In genomic region chr10:80156216-80156615, GRCh38 we compare ENCODE assay signal across 9 cellular contexts. TPM values are rescaled to one million over a fixed set of nuclear protein-coding genes. Genes with fewer than 3 reads are reported as not detected.
DNase-seq lines count a peak whose midpoint lies in the region; ATAC-seq and TF ChIP-seq lines count a peak whose summit lies in the region.
"Had no signal": no experiment of that assay in that cellular context is flagged by ENCODE, and none has a peak within 500 bp of the region (broad histone marks: within the 10 kb centered on the region; RNA-seq: fewer than 3 reads in every experiment).

No MANE protein-coding gene starts in this region.

- H3K4me3 Mint-ChIP-seq in Caco-2 (ENCODE audit: unreplicated experiment), result no peak overlapping the region
- no peak overlapping the region for H3K4me3 Mint-ChIP-seq in activated CD4-positive, alpha-beta memory T cell treated with anti-CD3 and anti-CD28 coated beads, Interleukin-2, amount 10 ng/mL, durations not matched to agents 7 days and 5 days
- no peak overlapping the region for H3K4me3 Mint-ChIP-seq in stimulated activated effector memory CD8-positive, alpha-beta T cell treated with anti-CD3 and anti-CD28 coated beads, Interleukin-12 subunit alpha, Interleukin-12 subunit beta, amount 100 ng/mL, for 72 hours

- H3K4me1 Mint-ChIP-seq in Caco-2 (ENCODE audit: low read depth, unreplicated experiment), result no peaks in the 10 kb centered on the region
- H3K4me1 Mint-ChIP-seq in activated CD4-positive, alpha-beta memory T cell treated with anti-CD3 and anti-CD28 coated beads, Interleukin-2, amount 10 ng/mL, durations not matched to agents 7 days and 5 days, result peaks cover 3% of the 10 kb centered on the region
- peaks cover 20% of the 10 kb centered on the region for H3K4me1 Mint-ChIP-seq in stimulated activated effector memory CD8-positive, alpha-beta T cell treated with anti-CD3 and anti-CD28 coated beads, Interleukin-12 subunit alpha, Interleukin-12 subunit beta, amount 100 ng/mL, for 72 hours

- peak overlapping the region; percentile 71 for H3K27ac ChIP-seq in foreskin keratinocyte
- H3K27ac ChIP-seq in SJCRH30, result no peak overlapping the region

- H3K36me3 Mint-ChIP-seq in Caco-2 (ENCODE audit: insufficient read depth, unreplicated experiment), result peaks cover 97% of the 10 kb centered on the region
- H3K36me3 Mint-ChIP-seq in activated CD4-positive, alpha-beta memory T cell treated with anti-CD3 and anti-CD28 coated beads, Interleukin-2, amount 10 ng/mL, durations not matched to agents 7 days and 5 days (ENCODE audit: low read depth), result peaks cover 91% of the 10 kb centered on the region
- peaks cover 100% of the 10 kb centered on the region for H3K36me3 Mint-ChIP-seq in stimulated activated effector memory CD8-positive, alpha-beta T cell treated with anti-CD3 and anti-CD28 coated beads, Interleukin-12 subunit alpha, Interleukin-12 subunit beta, amount 100 ng/mL, for 72 hours

- H3K4me1 ChIP-seq in Caco-2 (no peaks in the 10 kb centered on the region), foreskin keratinocyte (peaks cover 31% of the 10 kb centered on the region), SJCRH30 (peaks cover 18% of the 10 kb centered on the region)

- BruUV-seq in Caco-2 (replicated peaks; lab: Mats Ljungman, UMichigan), result no TSS peak

- intact Hi-C loops in Caco-2 (cut with micrococcal nuclease; ENCODE audit: unreplicated experiment), result no loop called here

- no peaks in the 10 kb centered on the region for H3K27me3 Mint-ChIP-seq in Caco-2 (ENCODE audit: insufficient read depth, unreplicated experiment)
- no peaks in the 10 kb centered on the region for H3K27me3 Mint-ChIP-seq in activated CD4-positive, alpha-beta memory T cell treated with anti-CD3 and anti-CD28 coated beads, Interleukin-2, amount 10 ng/mL, durations not matched to agents 7 days and 5 days

- H3K36me3 ChIP-seq in Caco-2 (ENCODE audit: control insufficient read depth, insufficient read depth, low read length) (no peaks in the 10 kb centered on the region), SJCRH30 (peaks cover 4% of the 10 kb centered on the region; the same call in 1 of the 2 replicates)

- no peaks in the 10 kb centered on the region for H3K9me3 Mint-ChIP-seq in Caco-2 (ENCODE audit: unreplicated experiment)
- no peaks in the 10 kb centered on the region for H3K9me3 Mint-ChIP-seq in activated CD4-positive, alpha-beta memory T cell treated with anti-CD3 and anti-CD28 coated beads, Interleukin-2, amount 10 ng/mL, durations not matched to agents 7 days and 5 days
- H3K9me3 Mint-ChIP-seq in stimulated activated effector memory CD8-positive, alpha-beta T cell treated with anti-CD3 and anti-CD28 coated beads, Interleukin-12 subunit alpha, Interleukin-12 subunit beta, amount 100 ng/mL, for 72 hours, result no peaks in the 10 kb centered on the region

- DNase-seq in Caco-2 (no peak), foreskin keratinocyte (no peak), amygdala (lab: John Stamatoyannopoulos, UW) (no peak), NCI-H2227 (lab: John Stamatoyannopoulos, UW; ENCODE audit: unreplicated experiment) (no peak), RPMI8226 (no peak), SJCRH30 (no peak)
- no peak for DNase-seq in activated CD4-positive, alpha-beta memory T cell treated with anti-CD3 and anti-CD28 coated beads, Interleukin-2, amount 10 ng/mL, durations not matched to agents 7 days and 5 days
- DNase-seq in stimulated activated effector memory CD8-positive, alpha-beta T cell treated with anti-CD3 and anti-CD28 coated beads, Interleukin-12 subunit alpha, Interleukin-12 subunit beta, amount 100 ng/mL, for 72 hours (ENCODE audit: low spot score in 2 of 2), result no peak

- CTCF ChIA-PET in Caco-2 (lab: Charles Lee), result no interaction called here
- CTCF ChIA-PET in activated CD4-positive, alpha-beta memory T cell treated with anti-CD3 and anti-CD28 coated beads, Interleukin-2, amount 10 ng/mL, durations not matched to agents 7 days and 5 days (lab: Charles Lee), result no interaction called here

- H3K27me3 ChIP-seq in Caco-2 (replicated peaks; ENCODE audit: control insufficient read depth, insufficient read depth, low read length) (no peaks in the 10 kb centered on the region), foreskin keratinocyte (no peaks in the 10 kb centered on the region), SJCRH30 (no peaks in the 10 kb centered on the region)

- H3K27ac Mint-ChIP-seq in Caco-2 (ENCODE audit: unreplicated experiment), result peak overlapping the region; percentile 57
- H3K27ac Mint-ChIP-seq in activated CD4-positive, alpha-beta memory T cell treated with anti-CD3 and anti-CD28 coated beads, Interleukin-2, amount 10 ng/mL, durations not matched to agents 7 days and 5 days, result peak overlapping the region; percentile 18
- peak overlapping the region; percentile 79 for H3K27ac Mint-ChIP-seq in stimulated activated effector memory CD8-positive, alpha-beta T cell treated with anti-CD3 and anti-CD28 coated beads, Interleukin-12 subunit alpha, Interleukin-12 subunit beta, amount 100 ng/mL, for 72 hours

- H3K9me3 ChIP-seq in Caco-2, result no peaks in the 10 kb centered on the region
- no peaks in the 10 kb centered on the region for H3K9me3 ChIP-seq in SJCRH30 (replicated peaks)
- H3K9me3 ChIP-seq: mucosa of descending colon had no signal

- H3K4me3 ChIP-seq in Caco-2 (ENCODE audit: low read depth, low read length) (no peak overlapping the region), SJCRH30 (no peak overlapping the region)
- H3K4me3 ChIP-seq: mucosa of descending colon had no signal

- TF ChIP-seq CTCF in Caco-2 (IDR thresholded peaks at IDR 0.05; ENCODE audit: insufficient read depth in 1 of 2, low read depth in 1 of 2, low read length in 1 of 2, severe bottlenecking in 1 of 2, unreplicated experiment in 1 of 2), result no peak
- TF ChIP-seq CTCF in foreskin keratinocyte (conservative IDR thresholded peaks at IDR 0.05), result no peak

- no peak for ATAC-seq in foreskin keratinocyte
- no peak for ATAC-seq in stimulated activated effector memory CD8-positive, alpha-beta T cell treated with anti-CD3 and anti-CD28 coated beads, Interleukin-12 subunit alpha, Interleukin-12 subunit beta, amount 100 ng/mL, for 72 hours
- ATAC-seq: mucosa of descending colon had no signal

- POLR2A ChIA-PET in Caco-2 (lab: Charles Lee), result no interaction called here
- POLR2A ChIA-PET in activated CD4-positive, alpha-beta memory T cell treated with anti-CD3 and anti-CD28 coated beads, Interleukin-2, amount 10 ng/mL, durations not matched to agents 7 days and 5 days (lab: Charles Lee), result interaction anchor here (1.0 kb wide), 1 partner anchor 13 kb away, joined by 3 read pairs; no protein-coding TSS in a partner anchor

RNA-seq across cellular contexts. Expression of gene PLAC9, which starts 23.7 kb away (rescaled TPM):
- total RNA-seq in Caco-2 (2022) (not detected in 2 replicates), foreskin keratinocyte (not detected in 2 replicates)
- not detected for total RNA-seq in activated CD4-positive, alpha-beta memory T cell treated with anti-CD3 and anti-CD28 coated beads, Interleukin-2, amount 10 ng/mL, durations not matched to agents 7 days and 5 days
- polyA plus RNA-seq in foreskin keratinocyte, result not detected in 2 replicates
- total RNA-seq in SJCRH30 (2014; rRNA removed; shearing (Covaris generic)), result 4.7 and 7.2 TPM in 2 replicates

RNA-seq across cellular contexts. Expression of gene ANXA11, which starts 49.1 kb away (rescaled TPM):
- total RNA-seq in Caco-2 (2022) (316 and 327 TPM in 2 replicates), foreskin keratinocyte (168 and 187 TPM in 2 replicates)
- 100 to 1,000 TPM; 271 to 273 TPM for total RNA-seq in activated CD4-positive, alpha-beta memory T cell treated with anti-CD3 and anti-CD28 coated beads, Interleukin-2, amount 10 ng/mL, durations not matched to agents 7 days and 5 days
- 177 and 190 TPM in 2 replicates for polyA plus RNA-seq in foreskin keratinocyte
- total RNA-seq in SJCRH30 (2014; rRNA removed; shearing (Covaris generic)), result 36.2 and 39.5 TPM in 2 replicates

Comparison
In these comparisons a context has a peak if more than half of its experiments do, and no peak if none do; other contexts are left out.
1. H3K27ac Mint-ChIP-seq: peak in every context shown above with its lines; median percentile 79 in stimulated activated effector memory CD8-positive, alpha-beta T cell treated with anti-CD3 and anti-CD28 coated beads, Interleukin-12 subunit alpha, Interleukin-12 subunit beta, amount 100 ng/mL, for 72 hours; 57 in Caco-2; 18 in activated CD4-positive, alpha-beta memory T cell treated with anti-CD3 and anti-CD28 coated beads, Interleukin-2, amount 10 ng/mL, durations not matched to agents 7 days and 5 days.